In the genomic region with DNA sequence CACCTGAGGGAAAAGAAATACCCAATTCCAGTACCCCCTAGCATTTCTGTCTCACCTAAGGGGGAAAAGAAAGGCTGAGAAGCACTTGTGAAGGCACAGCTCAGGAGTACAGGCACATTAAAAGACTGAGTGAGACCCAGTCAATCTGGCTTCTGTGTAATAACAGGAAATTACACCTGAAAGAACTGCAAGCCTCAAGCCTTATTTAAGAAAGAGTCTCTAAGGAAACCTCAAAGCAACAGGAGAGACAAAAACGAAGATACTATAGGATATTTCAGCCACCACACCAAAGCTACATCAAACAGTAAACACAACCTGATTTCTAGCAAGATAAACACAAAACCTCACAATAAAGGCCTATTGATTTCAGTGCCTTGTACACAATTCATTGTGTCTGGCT, we compare ENCODE assay signal across 15 cellular contexts.
"Had no signal": no experiment of that assay in that cellular context is flagged by ENCODE, and none has a peak within 500 bp of the region (broad histone marks: within the 10 kb centered on the region; RNA-seq: fewer than 3 reads in every experiment).

No MANE protein-coding gene starts in this region.

- H3K4me1 ChIP-seq: esophagus squamous epithelium, lower lobe of right lung had no signal

- H3K4me3 ChIP-seq: esophagus squamous epithelium, lower lobe of right lung, smooth muscle cell, transverse colon had no signal

- H3K36me3 ChIP-seq: esophagus squamous epithelium, lower lobe of right lung, neutrophil, transverse colon had no signal

- H3K27ac ChIP-seq: lower lobe of right lung, neutrophil, transverse colon had no signal

- H3K9me3 Mint-ChIP-seq: activated naive CD8-positive, alpha-beta T cell treated with anti-CD3 and anti-CD28 coated beads, Interleukin-2, amount 10 ng/mL, durations not matched to agents 7 days and 5 days had no signal

- H3K4me1 Mint-ChIP-seq: naive B cell had no signal

- H3K9me3 ChIP-seq: esophagus squamous epithelium, lower lobe of right lung, neutrophil, transverse colon had no signal

- H3K27ac Mint-ChIP-seq: activated CD8-positive, alpha-beta memory T cell treated with anti-CD3 and anti-CD28 coated beads, Interleukin-2, amount 10 ng/mL, durations not matched to agents 7 days and 5 days; activated naive CD8-positive, alpha-beta T cell treated with anti-CD3 and anti-CD28 coated beads, Interleukin-2, amount 10 ng/mL, durations not matched to agents 7 days and 5 days had no signal

- H3K4me3 Mint-ChIP-seq: activated CD8-positive, alpha-beta memory T cell treated with anti-CD3 and anti-CD28 coated beads, Interleukin-2, amount 10 ng/mL, durations not matched to agents 7 days and 5 days; activated naive CD8-positive, alpha-beta T cell treated with anti-CD3 and anti-CD28 coated beads, Interleukin-2, amount 10 ng/mL, durations not matched to agents 7 days and 5 days; naive B cell had no signal

- ATAC-seq: activated CD8-positive, alpha-beta memory T cell treated with anti-CD3 and anti-CD28 coated beads, Interleukin-2, amount 10 ng/mL, durations not matched to agents 7 days and 5 days; left cardiac atrium; lower lobe of right lung; right cardiac atrium had no signal

- DNase-seq: activated CD8-positive, alpha-beta memory T cell treated with anti-CD3 and anti-CD28 coated beads, Interleukin-2, amount 10 ng/mL, durations not matched to agents 7 days and 5 days; activated naive CD8-positive, alpha-beta T cell treated with anti-CD3 and anti-CD28 coated beads, Interleukin-2, amount 10 ng/mL, durations not matched to agents 7 days and 5 days; anterior cingulate cortex; esophagus squamous epithelium; foreskin fibroblast; left cardiac atrium; lower lobe of right lung; midbrain; naive B cell; right cardiac atrium; SIG-M5; T-helper 9 cell; transverse colon had no signal

- H3K27me3 ChIP-seq: esophagus squamous epithelium, neutrophil, transverse colon had no signal

- H3K36me3 Mint-ChIP-seq: activated CD8-positive, alpha-beta memory T cell treated with anti-CD3 and anti-CD28 coated beads, Interleukin-2, amount 10 ng/mL, durations not matched to agents 7 days and 5 days; activated naive CD8-positive, alpha-beta T cell treated with anti-CD3 and anti-CD28 coated beads, Interleukin-2, amount 10 ng/mL, durations not matched to agents 7 days and 5 days; naive B cell had no signal
